In genomic region chr6:132115714-132116366, GRCh38 we compare ENCODE assay signal across 12 cellular contexts.
DNase-seq lines count a peak whose midpoint lies in the region; TF ChIP-seq lines count a peak whose summit lies in the region.
"Had no signal": no experiment of that assay in that cellular context is flagged by ENCODE, and none has a peak within 500 bp of the region (broad histone marks: within the 10 kb centered on the region; RNA-seq: fewer than 3 reads in every experiment).

No MANE protein-coding gene starts in this region.

- H2BK120ac ChIP-seq in trophoblast cell (ENCODE audit: insufficient read depth, low read length, poor library complexity) = no peak overlapping the region
- H2BK120ac ChIP-seq in mesendoderm (ENCODE audit: low read depth, low read length) = no peak overlapping the region

- H3K14ac ChIP-seq in trophoblast cell (ENCODE audit: low read length) = no peak overlapping the region

- no peaks in the 10 kb centered on the region for H4K20me1 ChIP-seq in BLaER1 treated with 17β-estradiol and CSF1 and Interleukin-3, amounts not matched to agents 10 nM and 100 nM
- H4K20me1 ChIP-seq in fibroblast of lung (ENCODE audit: control insufficient read depth, extremely low read depth, insufficient read depth, low read length) = no peaks in the 10 kb centered on the region

- H2BK12ac ChIP-seq in trophoblast cell (ENCODE audit: low read length) = no peak overlapping the region

- H3K79me1 ChIP-seq in trophoblast cell (ENCODE audit: low read length) (no peaks in the 10 kb centered on the region), mesendoderm (ENCODE audit: low read length) (no peaks in the 10 kb centered on the region)

- TF ChIP-seq CTCF in RWPE1 (conservative IDR thresholded peaks at IDR 0.05; ENCODE audit: low read depth) (no peak), fibroblast of lung (conservative IDR thresholded peaks at IDR 0.05 in 1 of 2, IDR thresholded peaks at IDR 0.05 in 1 of 2; ENCODE audit: low read depth in 1 of 2, low read length in 2 of 2) (no peak)

- peaks cover 5 to 33% (median 15%) of the 10 kb centered on the region in 11 experiments for H3K9me3 ChIP-seq in BLaER1 treated with 17β-estradiol and CSF1 and Interleukin-3, amounts not matched to agents 10 nM and 100 nM (replicated peaks in 1 of 11)
- H3K9me3 ChIP-seq in fibroblast of lung (ENCODE audit: control insufficient read depth, insufficient read depth, low read depth, low read length) = no peaks in the 10 kb centered on the region
- H3K9me3 ChIP-seq in trophoblast cell (ENCODE audit: insufficient read depth, low read depth, low read length) = no peaks in the 10 kb centered on the region
- H3K9me3 ChIP-seq: right lobe of liver had no signal

- H3K4ac ChIP-seq in trophoblast cell (ENCODE audit: low read depth, low read length) = no peak overlapping the region
- H3K4ac ChIP-seq in mesendoderm (ENCODE audit: low read depth, low read length) = no peak overlapping the region

- no peak overlapping the region for H2BK15ac ChIP-seq in mesendoderm (replicated peaks; ENCODE audit: low read depth)

- H4K5ac ChIP-seq in mesendoderm (ENCODE audit: low read length) = no peak overlapping the region

- no peak overlapping the region for H3K27ac ChIP-seq in BLaER1 treated with 17β-estradiol and CSF1 and Interleukin-3, amounts not matched to agents 10 nM and 100 nM
- H3K27ac ChIP-seq in RWPE1 (no peak overlapping the region), fibroblast of lung (ENCODE audit: insufficient read depth, low read length) (no peak overlapping the region), trophoblast cell (ENCODE audit: low read depth, low read length) (no peak overlapping the region), mesendoderm (ENCODE audit: low read depth, low read length) (no peak overlapping the region)

- no peaks in the 10 kb centered on the region for H3K27me3 ChIP-seq in BLaER1 treated with 17β-estradiol and CSF1 and Interleukin-3, amounts not matched to agents 10 nM and 100 nM
- H3K27me3 ChIP-seq in fibroblast of lung (ENCODE audit: control insufficient read depth, insufficient read depth, low read length) (no peaks in the 10 kb centered on the region), trophoblast cell (ENCODE audit: insufficient read depth, low read length) (no peaks in the 10 kb centered on the region), mesendoderm (ENCODE audit: insufficient read depth, low read length, poor library complexity) (peaks cover 2% of the 10 kb centered on the region)
- H3K27me3 ChIP-seq: right lobe of liver had no signal

- H3K4me2 ChIP-seq in BLaER1 treated with 17β-estradiol and CSF1 and Interleukin-3, amounts not matched to agents 10 nM and 100 nM = peak overlapping the region; percentile 7 to 55 (median 35); a peak in 15 of 22 replicates
- H3K4me2 ChIP-seq in fibroblast of lung (ENCODE audit: extremely low read depth, insufficient read depth, low read length) = peak overlapping the region; percentile 95
- no peak overlapping the region for H3K4me2 ChIP-seq in trophoblast cell (ENCODE audit: low read length)
- no peak overlapping the region for H3K4me2 ChIP-seq in mesendoderm (ENCODE audit: low read length)

- no peak overlapping the region for H4K12ac ChIP-seq in trophoblast cell (ENCODE audit: low read depth, low read length)

- POLR2A ChIA-PET in RWPE1 (lab: Yijun Ruan, JAX; ENCODE audit: low non-redundant PET) = no interaction called here

- H3K79me2 ChIP-seq in fibroblast of lung (ENCODE audit: control insufficient read depth, insufficient read depth, low read length) (no peaks in the 10 kb centered on the region), trophoblast cell (ENCODE audit: control insufficient read depth, insufficient read depth, low read length, poor library complexity) (no peaks in the 10 kb centered on the region), mesendoderm (ENCODE audit: control insufficient read depth, insufficient read depth, low read length) (no peaks in the 10 kb centered on the region)

- WGBS in trophoblast cell (ENCODE audit: extremely low coverage, insufficient coverage, insufficient read length) = no CpG with 5 or more reads among the region's 7 CpGs
- WGBS in mesendoderm (ENCODE audit: extremely low coverage, insufficient coverage, low lambda C conversion rate) = no CpG with 5 or more reads among the region's 7 CpGs

- no peak overlapping the region for H2AK5ac ChIP-seq in trophoblast cell (ENCODE audit: low read length)
- H2AK5ac ChIP-seq in mesendoderm (ENCODE audit: low read length) = no peak overlapping the region

- no peak overlapping the region for H2BK5ac ChIP-seq in trophoblast cell (ENCODE audit: low read depth, low read length, poor library complexity)
- H2BK5ac ChIP-seq in mesendoderm (ENCODE audit: low read length) = no peak overlapping the region

- no peak overlapping the region for H4K91ac ChIP-seq in trophoblast cell (ENCODE audit: low read depth, low read length)

- peak; percentile 11 for DNase-seq in RWPE1 (ENCODE audit: low spot score)
- DNase-seq in fibroblast of lung (ENCODE audit: low read depth in 2 of 2) = no peak
- DNase-seq in trophoblast cell = peak; percentile 86 to 94
- DNase-seq in mesendoderm = no peak
- DNase-seq in H4 (ENCODE audit: low spot score) = no peak
- DNase-seq in T1000 (lab: John Stamatoyannopoulos, UW) = no peak
- no peak for DNase-seq in NCI-H2227 treated with DMSO at 0.1 percent for 48 hours (lab: John Stamatoyannopoulos, UW)
- DNase-seq: GF-D8, NCI-H1105, right lobe of liver, T-helper 1 cell had no signal

- H4K8ac ChIP-seq in trophoblast cell (ENCODE audit: low read depth, low read length) (no peak overlapping the region), mesendoderm (ENCODE audit: low read depth, low read length) (no peak overlapping the region)

- no peak overlapping the region for H3K4me3 ChIP-seq in BLaER1 treated with 17β-estradiol and CSF1 and Interleukin-3, amounts not matched to agents 10 nM and 100 nM
- H3K4me3 ChIP-seq in fibroblast of lung (replicated peaks in 1 of 4; ENCODE audit: control extremely low read depth in 1 of 4, insufficient read depth in 1 of 4, low read depth in 3 of 4, low read length in 4 of 4) (peak overlapping the region; percentile 19 to 63 (median 42)), trophoblast cell (ENCODE audit: low read depth, low read length) (no peak overlapping the region), mesendoderm (ENCODE audit: low read length) (no peak overlapping the region)

- CTCF ChIA-PET in RWPE1 (lab: Yijun Ruan, JAX) = interaction anchor here (0.5 to 1.2 kb wide), 2 partner anchors 31 to 193 kb away, joined by 4 read pairs; no protein-coding TSS in a partner anchor

- no peak overlapping the region for H3K23ac ChIP-seq in trophoblast cell (ENCODE audit: low read length)
- H3K23ac ChIP-seq in mesendoderm (ENCODE audit: low read length) = no peak overlapping the region

- H3K18ac ChIP-seq in trophoblast cell (ENCODE audit: low read length) (no peak overlapping the region), mesendoderm (ENCODE audit: low read length) (no peak overlapping the region)

- no peak overlapping the region for H3K56ac ChIP-seq in mesendoderm (ENCODE audit: low read length)

- peaks cover 0 to 13% (median 0%) of the 10 kb centered on the region in 10 experiments; a peak in 1 of 20 replicates for H3K4me1 ChIP-seq in BLaER1 treated with 17β-estradiol and CSF1 and Interleukin-3, amounts not matched to agents 10 nM and 100 nM
- H3K4me1 ChIP-seq in fibroblast of lung (ENCODE audit: control insufficient read depth, extremely low read depth, insufficient read depth, low read length) (no peaks in the 10 kb centered on the region), trophoblast cell (ENCODE audit: control insufficient read depth in 1 of 2, insufficient read depth in 2 of 2, low read length in 2 of 2) (no peaks in the 10 kb centered on the region), mesendoderm (ENCODE audit: control insufficient read depth, low read depth, low read length) (no peaks in the 10 kb centered on the region)
- H3K4me1 ChIP-seq: right lobe of liver had no signal

- peak overlapping the region; percentile 79 for H2AFZ ChIP-seq in fibroblast of lung (ENCODE audit: low read length)
- no peak overlapping the region for H2AFZ ChIP-seq in trophoblast cell (ENCODE audit: insufficient read depth, low read length, poor library complexity)

- H3K9ac ChIP-seq in BLaER1 treated with 17β-estradiol and CSF1 and Interleukin-3, amounts not matched to agents 10 nM and 100 nM = no peak overlapping the region
- H3K9ac ChIP-seq in fibroblast of lung (ENCODE audit: insufficient read depth, low read length) (no peak overlapping the region), trophoblast cell (ENCODE audit: low read length) (no peak overlapping the region), mesendoderm (ENCODE audit: low read length) (no peak overlapping the region)

- no peaks in the 10 kb centered on the region for H3K36me3 ChIP-seq in BLaER1 treated with 17β-estradiol and CSF1 and Interleukin-3, amounts not matched to agents 10 nM and 100 nM
- no peaks in the 10 kb centered on the region for H3K36me3 ChIP-seq in fibroblast of lung (ENCODE audit: control insufficient read depth, insufficient read depth, low read length)
- H3K36me3 ChIP-seq in trophoblast cell (ENCODE audit: control insufficient read depth in 1 of 2, insufficient read depth in 2 of 2, low read length in 2 of 2) = no peaks in the 10 kb centered on the region
- H3K36me3 ChIP-seq in mesendoderm (ENCODE audit: control insufficient read depth, insufficient read depth, low read length) = no peaks in the 10 kb centered on the region
- H3K36me3 ChIP-seq: right lobe of liver had no signal

Comparison
In these comparisons a context has a peak if more than half of its experiments do, and no peak if none do; other contexts are left out.
1. H3K4me2 ChIP-seq: peak in BLaER1 treated with 17β-estradiol and CSF1 and Interleukin-3, amounts not matched to agents 10 nM and 100 nM (11 of 11) and fibroblast of lung (single experiment); none in trophoblast cell (single experiment) and mesendoderm (single experiment).
2. H3K4me3 ChIP-seq: peak in fibroblast of lung (4 of 4); none in BLaER1 treated with 17β-estradiol and CSF1 and Interleukin-3, amounts not matched to agents 10 nM and 100 nM (0 of 10), trophoblast cell (single experiment) and mesendoderm (single experiment).
3. DNase-seq: peak in RWPE1 (single experiment) and trophoblast cell (2 of 2); none in fibroblast of lung (0 of 2), mesendoderm (single experiment), H4 (single experiment), T1000 (single experiment) and NCI-H2227 treated with DMSO at 0.1 percent for 48 hours (single experiment).